ENCODE assay signal across 2 cellular contexts in the genomic region with DNA sequence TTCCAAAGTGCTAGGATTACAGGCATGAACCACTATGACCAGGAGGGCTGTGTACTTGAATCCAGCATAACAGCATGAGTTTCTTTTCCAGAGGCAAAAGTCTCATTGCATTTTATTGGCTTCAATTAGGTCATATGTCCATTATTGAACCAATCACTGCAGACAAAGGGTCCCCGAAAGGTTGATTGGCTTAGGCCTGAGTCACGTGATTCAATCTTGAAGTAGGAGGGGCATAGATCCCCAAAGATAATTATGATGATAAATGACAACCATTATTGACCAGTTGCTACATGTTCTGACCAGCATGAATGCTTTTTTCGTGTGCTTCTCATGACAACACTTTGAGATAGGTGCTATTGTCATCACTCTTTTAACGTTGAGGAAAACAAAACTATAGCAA.
TF ChIP-seq lines count a peak whose summit lies in the region.

No MANE protein-coding gene starts in this region.

TF ChIP-seq in A549, 52 proteins besides CTCF, POLR2A, EP300 and RAD21:
- TF ChIP-seq HOXB5 (CRISPR knock-in tag; IDR thresholded peaks at IDR 0.05) (no peak), KDM5A (IDR thresholded peaks at IDR 0.05) (no peak)
- TF ChIP-seq, protein P1, sequence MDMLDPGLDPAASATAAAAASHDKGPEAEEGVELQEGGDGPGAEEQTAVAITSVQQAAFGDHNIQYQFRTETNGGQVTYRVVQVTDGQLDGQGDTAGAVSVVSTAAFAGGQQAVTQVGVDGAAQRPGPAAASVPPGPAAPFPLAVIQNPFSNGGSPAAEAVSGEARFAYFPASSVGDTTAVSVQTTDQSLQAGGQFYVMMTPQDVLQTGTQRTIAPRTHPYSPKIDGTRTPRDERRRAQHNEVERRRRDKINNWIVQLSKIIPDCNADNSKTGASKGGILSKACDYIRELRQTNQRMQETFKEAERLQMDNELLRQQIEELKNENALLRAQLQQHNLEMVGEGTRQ (IDR thresholded peaks at IDR 0.05): peak; percentile 50

TF ChIP-seq in GM12878, 131 proteins besides CTCF, POLR2A, EP300 and RAD21:
- TF ChIP-seq, protein P2, sequence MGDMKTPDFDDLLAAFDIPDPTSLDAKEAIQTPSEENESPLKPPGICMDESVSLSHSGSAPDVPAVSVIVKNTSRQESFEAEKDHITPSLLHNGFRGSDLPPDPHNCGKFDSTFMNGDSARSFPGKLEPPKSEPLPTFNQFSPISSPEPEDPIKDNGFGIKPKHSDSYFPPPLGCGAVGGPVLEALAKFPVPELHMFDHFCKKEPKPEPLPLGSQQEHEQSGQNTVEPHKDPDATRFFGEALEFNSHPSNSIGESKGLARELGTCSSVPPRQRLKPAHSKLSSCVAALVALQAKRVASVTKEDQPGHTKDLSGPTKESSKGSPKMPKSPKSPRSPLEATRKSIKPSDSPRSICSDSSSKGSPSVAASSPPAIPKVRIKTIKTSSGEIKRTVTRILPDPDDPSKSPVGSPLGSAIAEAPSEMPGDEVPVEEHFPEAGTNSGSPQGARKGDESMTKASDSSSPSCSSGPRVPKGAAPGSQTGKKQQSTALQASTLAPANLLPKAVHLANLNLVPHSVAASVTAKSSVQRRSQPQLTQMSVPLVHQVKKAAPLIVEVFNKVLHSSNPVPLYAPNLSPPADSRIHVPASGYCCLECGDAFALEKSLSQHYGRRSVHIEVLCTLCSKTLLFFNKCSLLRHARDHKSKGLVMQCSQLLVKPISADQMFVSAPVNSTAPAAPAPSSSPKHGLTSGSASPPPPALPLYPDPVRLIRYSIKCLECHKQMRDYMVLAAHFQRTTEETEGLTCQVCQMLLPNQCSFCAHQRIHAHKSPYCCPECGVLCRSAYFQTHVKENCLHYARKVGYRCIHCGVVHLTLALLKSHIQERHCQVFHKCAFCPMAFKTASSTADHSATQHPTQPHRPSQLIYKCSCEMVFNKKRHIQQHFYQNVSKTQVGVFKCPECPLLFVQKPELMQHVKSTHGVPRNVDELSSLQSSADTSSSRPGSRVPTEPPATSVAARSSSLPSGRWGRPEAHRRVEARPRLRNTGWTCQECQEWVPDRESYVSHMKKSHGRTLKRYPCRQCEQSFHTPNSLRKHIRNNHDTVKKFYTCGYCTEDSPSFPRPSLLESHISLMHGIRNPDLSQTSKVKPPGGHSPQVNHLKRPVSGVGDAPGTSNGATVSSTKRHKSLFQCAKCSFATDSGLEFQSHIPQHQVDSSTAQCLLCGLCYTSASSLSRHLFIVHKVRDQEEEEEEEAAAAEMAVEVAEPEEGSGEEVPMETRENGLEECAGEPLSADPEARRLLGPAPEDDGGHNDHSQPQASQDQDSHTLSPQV (IDR thresholded peaks at IDR 0.05): no peak
- TF ChIP-seq SRF (IDR thresholded peaks at IDR 0.05; ENCODE audit: low read depth in 2 of 2, low read length in 2 of 2) (no peak), ZNF274 (IDR thresholded peaks at IDR 0.05; ENCODE audit: insufficient read depth, insufficient read length) (no peak), RAD51 (IDR thresholded peaks at IDR 0.05) (peak; percentile 45; the same call in 1 of the 2 replicates)
